ENCODE assay signal across 8 cellular contexts in the genomic region with DNA sequence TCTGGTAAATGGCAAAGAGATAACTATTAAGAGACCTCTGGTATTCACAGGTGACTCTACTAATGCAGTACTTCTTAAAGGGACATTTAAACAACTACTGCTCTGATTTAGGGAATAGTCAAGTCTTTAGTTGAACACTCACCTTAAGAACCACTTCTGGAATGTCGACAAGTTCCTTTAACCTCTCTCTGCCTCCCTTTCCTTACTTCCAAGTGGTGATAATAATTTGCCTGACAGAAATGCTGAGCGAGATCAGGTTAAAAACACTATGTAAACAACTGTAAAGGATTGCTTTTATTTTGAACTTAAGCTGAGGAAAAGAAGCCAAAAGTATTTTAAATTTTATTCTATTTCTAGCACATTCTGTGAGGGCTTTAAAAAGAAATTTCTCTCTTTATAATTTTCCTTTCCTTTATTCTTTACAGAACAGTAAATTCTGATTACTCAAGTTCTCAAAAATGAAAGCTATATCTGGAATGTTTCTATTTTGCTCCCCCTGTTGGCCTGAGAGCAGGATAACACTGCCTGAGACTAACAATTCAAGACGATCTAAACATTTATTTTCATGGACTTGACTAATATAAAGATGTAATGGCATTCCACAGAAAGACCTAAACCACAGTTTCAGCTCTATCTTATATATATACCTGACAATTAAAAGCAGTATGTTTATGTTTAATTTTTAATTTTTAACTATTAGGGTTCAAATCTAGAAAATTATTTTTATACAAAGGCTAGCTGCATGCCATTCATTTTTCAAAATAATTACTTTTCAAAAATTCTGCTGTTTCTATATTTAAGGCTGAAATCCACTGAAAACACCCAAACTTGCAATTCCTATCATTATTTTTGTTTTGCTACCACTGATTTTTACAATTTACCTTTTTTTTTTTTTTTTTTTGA. TPM values are rescaled to one million over a fixed set of nuclear protein-coding genes. Genes with fewer than 3 reads are reported as not detected.
A peak's percentile ranks its signal among the peaks of the same experiment; 100 is the strongest.
DNase-seq lines count a peak whose midpoint lies in the region; ATAC-seq and TF ChIP-seq lines count a peak whose summit lies in the region.

No MANE protein-coding gene starts in this region.

- TF ChIP-seq EP300 in sigmoid colon (IDR thresholded peaks at IDR 0.05), result no peak

- H3K4me1 Mint-ChIP-seq in stimulated activated memory B cell treated with anti-CD40 and anti-IgM and Interleukin-4, amounts not matched to agents 10 μg/mL and 1 μg/mL and 100 μg/mL, for 72 hours, result peaks cover 27% of the 10 kb centered on the region

- H3K4me3 Mint-ChIP-seq in stimulated activated memory B cell treated with anti-CD40 and anti-IgM and Interleukin-4, amounts not matched to agents 10 μg/mL and 1 μg/mL and 100 μg/mL, for 72 hours, result no peak overlapping the region

- no peaks in the 10 kb centered on the region for H3K9me3 Mint-ChIP-seq in stimulated activated memory B cell treated with anti-CD40 and anti-IgM and Interleukin-4, amounts not matched to agents 10 μg/mL and 1 μg/mL and 100 μg/mL, for 72 hours

- DNase-seq in AML-193 (lab: John Stamatoyannopoulos, UW) (peak; percentile 57 to 71), NCI-H2196 treated with DMSO at 0.1 percent for 48 hours (lab: John Stamatoyannopoulos, UW; ENCODE audit: unreplicated experiment) (peak; percentile 53), adrenal gland (peak in 2 of 7 donors; percentile 14 to 52), left ventricle myocardium superior (no peak), sigmoid colon (no peak), posterior vena cava (ENCODE audit: low spot score) (no peak)

- H3K4me1 ChIP-seq in adrenal gland (replicated peaks in 1 of 2) (no peaks in the 10 kb centered on the region), sigmoid colon (peaks cover 0 to 10% (median 7%) of the 10 kb centered on the region in 4 donors)

- H3K36me3 ChIP-seq in adrenal gland (replicated peaks in 1 of 2) (peaks cover 0 to 42% of the 10 kb centered on the region in 2 donors), sigmoid colon (peaks cover 0 to 44% (median 31%) of the 10 kb centered on the region in 4 donors)

- no peaks in the 10 kb centered on the region for H3K27me3 Mint-ChIP-seq in stimulated activated memory B cell treated with anti-CD40 and anti-IgM and Interleukin-4, amounts not matched to agents 10 μg/mL and 1 μg/mL and 100 μg/mL, for 72 hours

- TF ChIP-seq CTCF in GM12875 (IDR thresholded peaks at IDR 0.05; ENCODE audit: borderline replicate concordance, insufficient read depth, low read depth, low read length) (peak; percentile 45; the same call in 1 of the 2 replicates), adrenal gland (IDR thresholded peaks at IDR 0.05) (peak; percentile 63 to 89 (median 83)), sigmoid colon (IDR thresholded peaks at IDR 0.05) (peak; percentile 63 to 81 (median 78))

- H3K4me3 ChIP-seq in GM12875 (ENCODE audit: low read depth, low read length) (no peak overlapping the region), adrenal gland (no peak overlapping the region), sigmoid colon (no peak overlapping the region)

- TF ChIP-seq POLR2A in adrenal gland (IDR thresholded peaks at IDR 0.05) (no peak), sigmoid colon (IDR thresholded peaks at IDR 0.05) (no peak)

- intact Hi-C loops in adrenal gland (cut with DNase I) (loop anchor here in 1 of 2 donors (10.0 kb wide), 1 partner anchor 47 kb away; a partner anchor contains a TSS), left ventricle myocardium superior (cut with micrococcal nuclease) (loop anchor here (2.0 kb wide), 1 partner anchor 73 kb away; no protein-coding TSS in a partner anchor), sigmoid colon (cut with DNase I) (loop anchor here (1.0 to 5.0 kb wide), 4 partner anchors 49 to 134 kb away; a partner anchor contains a TSS), posterior vena cava (cut with DNase I) (loop anchor here in 1 of 2 donors (5.0 kb wide), 2 partner anchors 49 to 74 kb away; a partner anchor contains a TSS)

- 29 to 32% (median 31%) methylated on average over 3 of the region's 3 CpGs for WGBS in adrenal gland, 4 donors
- WGBS in sigmoid colon, 2 donors, result 28 to 41% methylated on average over 3 of the region's 3 CpGs

- H3K27ac Mint-ChIP-seq in stimulated activated memory B cell treated with anti-CD40 and anti-IgM and Interleukin-4, amounts not matched to agents 10 μg/mL and 1 μg/mL and 100 μg/mL, for 72 hours, result no peak overlapping the region

- peaks cover 26% of the 10 kb centered on the region for H3K36me3 Mint-ChIP-seq in stimulated activated memory B cell treated with anti-CD40 and anti-IgM and Interleukin-4, amounts not matched to agents 10 μg/mL and 1 μg/mL and 100 μg/mL, for 72 hours

- H3K9me3 ChIP-seq in adrenal gland (replicated peaks in 1 of 3) (no peaks in the 10 kb centered on the region), sigmoid colon (no peaks in the 10 kb centered on the region)

- H3K27me3 ChIP-seq in adrenal gland, result no peaks in the 10 kb centered on the region
- no peaks in the 10 kb centered on the region for H3K27me3 ChIP-seq in sigmoid colon

- H3K27ac ChIP-seq in adrenal gland, result peak overlapping the region in 3 of 5 donors; percentile 9 to 49 (median 16)
- H3K27ac ChIP-seq in sigmoid colon, result peak overlapping the region; percentile 72 to 80 (median 77)

- ATAC-seq in left ventricle myocardium superior, result peak; percentile 60
- no peak for ATAC-seq in stimulated activated memory B cell treated with anti-CD40 and anti-IgM and Interleukin-4, amounts not matched to agents 10 μg/mL and 1 μg/mL and 100 μg/mL, for 72 hours

RNA-seq across cellular contexts. Expression of a gene that starts 29.2 kb away (rescaled TPM):
- total RNA-seq in adrenal gland, result 10 to 100 TPM; 10.7 to 30.5 (median 17.5) TPM
- polyA plus RNA-seq in adrenal gland, result 10 to 100 TPM; 17.5 to 55.3 (median 39.8) TPM
- total RNA-seq in left ventricle myocardium superior, result 9.0 TPM
- total RNA-seq in sigmoid colon, result 10 to 100 TPM; 16.8 to 21.4 (median 20.7) TPM
- 10 to 100 TPM; 10.2 to 16.5 (median 10.2) TPM for polyA plus RNA-seq in sigmoid colon
- 10 to 100 TPM; 15.9 to 16.8 TPM for total RNA-seq in posterior vena cava

RNA-seq across cellular contexts. Expression of a gene that starts 49.1 kb away (rescaled TPM):
- total RNA-seq in adrenal gland (100 to 1,000 TPM in 3 of 8 donors, 10 to 100 TPM in 5; 50.8 to 134 (median 95.8) TPM), left ventricle myocardium superior (93.3 TPM), sigmoid colon (100 to 1,000 TPM; 159 to 257 (median 196) TPM), posterior vena cava (100 to 1,000 TPM; 141 to 226 TPM)
- polyA plus RNA-seq in adrenal gland (100 to 1,000 TPM in 1 of 3 donors, 10 to 100 TPM in 2; 22.8 to 112 (median 41.0) TPM), sigmoid colon (10 to 100 TPM; 16.8 to 20.1 (median 19.5) TPM)

RNA-seq across cellular contexts. Expression of a gene that starts 55.2 kb away (rescaled TPM):
- total RNA-seq in adrenal gland (10 to 100 TPM; 25.6 to 77.6 (median 58.0) TPM), left ventricle myocardium superior (36.7 TPM), sigmoid colon (10 to 100 TPM; 60.9 to 79.9 (median 68.8) TPM), posterior vena cava (10 to 100 TPM; 52.5 to 60.6 TPM)
- polyA plus RNA-seq in adrenal gland (100 to 1,000 TPM in 1 of 3 donors, 10 to 100 TPM in 2; 65.0 to 142 (median 66.0) TPM), sigmoid colon (10 to 100 TPM; 38.4 to 56.2 (median 52.1) TPM)

RNA-seq across cellular contexts. Expression of a gene that starts 55.5 kb away (rescaled TPM):
- total RNA-seq in adrenal gland (10 to 100 TPM in 5 of 8 donors, 1 to 10 TPM in 3; 5.7 to 24.9 (median 11.0) TPM), left ventricle myocardium superior (3.5 TPM), sigmoid colon (10 to 100 TPM in 2 of 4 donors, 1 to 10 TPM in 2; 5.8 to 13.8 (median 9.1) TPM), posterior vena cava (10 to 100 TPM; 10.9 to 12.3 TPM)
- polyA plus RNA-seq in adrenal gland (10 to 100 TPM in 2 of 3 donors, 1 to 10 TPM in 1; 8.0 to 28.0 (median 21.0) TPM), sigmoid colon (10 to 100 TPM in 1 of 3 donors, 1 to 10 TPM in 2; 3.0 to 14.4 (median 3.2) TPM)

Comparison
In these comparisons a context has a peak if more than half of its experiments do, and no peak if none do; other contexts are left out.
1. DNase-seq: peak in AML-193 (2 of 2) and NCI-H2196 treated with DMSO at 0.1 percent for 48 hours (single experiment); none in left ventricle myocardium superior (single experiment), sigmoid colon (single experiment) and posterior vena cava (single experiment).
2. Peak in every context shown above with its lines, with median percentiles within 50 percentile points of each other: CTCF ChIP-seq.